ENCODE assay signal across 9 cellular contexts in genomic region chr7:121366852-121367431, GRCh38. TPM values are rescaled to one million over a fixed set of nuclear protein-coding genes. Genes with fewer than 3 reads are reported as not detected.
DNase-seq lines count a peak whose midpoint lies in the region; ATAC-seq and TF ChIP-seq lines count a peak whose summit lies in the region.
"Had no signal": no experiment of that assay in that cellular context is flagged by ENCODE, and none has a peak within 500 bp of the region (broad histone marks: within the 10 kb centered on the region; RNA-seq: fewer than 3 reads in every experiment).

No MANE protein-coding gene starts in this region.

- no peak overlapping the region for H3K23ac ChIP-seq in mesenchymal stem cell (ENCODE audit: low read length in 2 of 2)

- H3K4ac ChIP-seq in mesenchymal stem cell (ENCODE audit: low read depth in 1 of 2, low read length in 2 of 2): no peak overlapping the region

- no peak overlapping the region for H4K91ac ChIP-seq in mesenchymal stem cell (ENCODE audit: low read length)

- H3K4me3 ChIP-seq in GM12875 (ENCODE audit: low read depth, low read length) (no peak overlapping the region), mesenchymal stem cell (ENCODE audit: insufficient read depth in 1 of 2, low read depth in 1 of 2, low read length in 2 of 2) (no peak overlapping the region)

- ATAC-seq in central memory CD8-positive, alpha-beta T cell (replicated peaks; ENCODE audit: extremely low read depth, poor library complexity, severe bottlenecking): peak; percentile 24
- ATAC-seq in activated naive CD8-positive, alpha-beta T cell treated with anti-CD3 and anti-CD28 coated beads, Interleukin-2, amount 50 U/mL, for 24 hours: no peak
- no peak for ATAC-seq in HG03280 (IDR thresholded peaks at IDR 0.05; ENCODE audit: unreplicated experiment)
- no peak for ATAC-seq in GM18517 (IDR thresholded peaks at IDR 0.05; ENCODE audit: unreplicated experiment)

- intact Hi-C loops in CD14-positive monocyte (cut with micrococcal nuclease): loop anchor here (5.0 to 10.0 kb wide), 2 partner anchors 180 to 628 kb away; no protein-coding TSS in a partner anchor

- peaks cover 28 to 29% of the 10 kb centered on the region in 2 donors for H3K36me3 Mint-ChIP-seq in CD14-positive monocyte
- peaks cover 12% of the 10 kb centered on the region for H3K36me3 Mint-ChIP-seq in central memory CD8-positive, alpha-beta T cell (ENCODE audit: insufficient read depth)
- H3K36me3 Mint-ChIP-seq in activated naive CD8-positive, alpha-beta T cell treated with anti-CD3 and anti-CD28 coated beads, Interleukin-2, amount 50 U/mL, for 24 hours (ENCODE audit: low read depth): peaks cover 37% of the 10 kb centered on the region

- H3K27me3 ChIP-seq in mesenchymal stem cell (ENCODE audit: control insufficient read depth in 1 of 2, insufficient read depth in 1 of 2, low read length in 2 of 2): no peaks in the 10 kb centered on the region
- H3K27me3 ChIP-seq: neutrophil had no signal

- no peak overlapping the region for H2BK5ac ChIP-seq in mesenchymal stem cell (ENCODE audit: low read depth, low read length, poor library complexity, severe bottlenecking)

- H3K4me1 Mint-ChIP-seq in CD14-positive monocyte: no peaks in the 10 kb centered on the region
- peaks cover 7% of the 10 kb centered on the region for H3K4me1 Mint-ChIP-seq in central memory CD8-positive, alpha-beta T cell
- peaks cover 25% of the 10 kb centered on the region for H3K4me1 Mint-ChIP-seq in activated naive CD8-positive, alpha-beta T cell treated with anti-CD3 and anti-CD28 coated beads, Interleukin-2, amount 50 U/mL, for 24 hours

- no peak overlapping the region for H2BK12ac ChIP-seq in mesenchymal stem cell (ENCODE audit: low read length in 2 of 2)

- H3K36me3 ChIP-seq in mesenchymal stem cell (ENCODE audit: control insufficient read depth in 1 of 2, insufficient read depth in 2 of 2, low read depth in 1 of 2, low read length in 2 of 2): peaks cover 3 to 92% of the 10 kb centered on the region in 2 experiments
- H3K36me3 ChIP-seq: neutrophil had no signal

- no peak overlapping the region for H3K4me3 Mint-ChIP-seq in CD14-positive monocyte
- no peak overlapping the region for H3K4me3 Mint-ChIP-seq in central memory CD8-positive, alpha-beta T cell
- no peak overlapping the region for H3K4me3 Mint-ChIP-seq in activated naive CD8-positive, alpha-beta T cell treated with anti-CD3 and anti-CD28 coated beads, Interleukin-2, amount 50 U/mL, for 24 hours

- H3K4me2 ChIP-seq in mesenchymal stem cell (ENCODE audit: low read length, poor library complexity, severe bottlenecking): no peak overlapping the region

- H2BK15ac ChIP-seq in mesenchymal stem cell (ENCODE audit: low read depth, poor library complexity, severe bottlenecking): no peak overlapping the region

- H3K27me3 Mint-ChIP-seq in CD14-positive monocyte (ENCODE audit: low read depth in 3 of 3): no peaks in the 10 kb centered on the region
- H3K27me3 Mint-ChIP-seq in central memory CD8-positive, alpha-beta T cell: no peaks in the 10 kb centered on the region
- H3K27me3 Mint-ChIP-seq in activated naive CD8-positive, alpha-beta T cell treated with anti-CD3 and anti-CD28 coated beads, Interleukin-2, amount 50 U/mL, for 24 hours: no peaks in the 10 kb centered on the region

- no peak overlapping the region for H2AK5ac ChIP-seq in mesenchymal stem cell (ENCODE audit: low read length, severe bottlenecking)

- no CpG with 5 or more reads among the region's 2 CpGs for WGBS in mesenchymal stem cell

- no peak for DNase-seq in CD14-positive monocyte (ENCODE audit: low spot score)
- DNase-seq in NCI-H460 (ENCODE audit: extremely low read depth, low read depth): peak; percentile 30
- DNase-seq in central memory CD8-positive, alpha-beta T cell (ENCODE audit: low spot score in 2 of 2): peak in 1 of 2 donors; percentile 15
- DNase-seq in mesenchymal stem cell: peak; percentile 48
- DNase-seq in activated naive CD8-positive, alpha-beta T cell treated with anti-CD3 and anti-CD28 coated beads, Interleukin-2, amount 50 U/mL, for 24 hours: no peak

- peak overlapping the region; percentile 58 for H3K9ac ChIP-seq in mesenchymal stem cell (ENCODE audit: low read length)

- no peak overlapping the region for H3K27ac Mint-ChIP-seq in CD14-positive monocyte
- peak overlapping the region; percentile 68 for H3K27ac Mint-ChIP-seq in central memory CD8-positive, alpha-beta T cell (ENCODE audit: low read depth)
- no peak overlapping the region for H3K27ac Mint-ChIP-seq in activated naive CD8-positive, alpha-beta T cell treated with anti-CD3 and anti-CD28 coated beads, Interleukin-2, amount 50 U/mL, for 24 hours

- H3K4me1 ChIP-seq in mesenchymal stem cell (ENCODE audit: control insufficient read depth, insufficient read depth, low read depth, low read length): peaks cover 1% of the 10 kb centered on the region

- H3K79me1 ChIP-seq in mesenchymal stem cell (replicated peaks; ENCODE audit: low read length, poor library complexity, severe bottlenecking): peaks cover 6% of the 10 kb centered on the region

- no peak overlapping the region for H3K18ac ChIP-seq in mesenchymal stem cell (ENCODE audit: low read depth in 1 of 2, low read length in 2 of 2)

- H3K9me3 ChIP-seq in mesenchymal stem cell (ENCODE audit: control insufficient read depth, low read length): no peaks in the 10 kb centered on the region
- H3K9me3 ChIP-seq: neutrophil had no signal

- no peak overlapping the region for H3K27ac ChIP-seq in mesenchymal stem cell (ENCODE audit: low read length, poor library complexity, severe bottlenecking)
- H3K27ac ChIP-seq: neutrophil had no signal

- no peak overlapping the region for H2BK120ac ChIP-seq in mesenchymal stem cell (ENCODE audit: low read depth, low read length)

- peak; percentile 79 for TF ChIP-seq CTCF in CD14-positive monocyte (IDR thresholded peaks at IDR 0.05)
- TF ChIP-seq CTCF in GM12875 (IDR thresholded peaks at IDR 0.05; ENCODE audit: borderline replicate concordance, insufficient read depth, low read depth, low read length): peak; percentile 31; the same call in 1 of the 2 replicates

- H4K8ac ChIP-seq in mesenchymal stem cell (ENCODE audit: low read length): no peak overlapping the region

- H2AFZ ChIP-seq in mesenchymal stem cell (ENCODE audit: low read depth, low read length): no peak overlapping the region

- H3K14ac ChIP-seq in mesenchymal stem cell (ENCODE audit: low read length in 2 of 2): no peak overlapping the region

- no peaks in the 10 kb centered on the region for H3K9me3 Mint-ChIP-seq in CD14-positive monocyte
- no peaks in the 10 kb centered on the region for H3K9me3 Mint-ChIP-seq in central memory CD8-positive, alpha-beta T cell
- no peaks in the 10 kb centered on the region for H3K9me3 Mint-ChIP-seq in activated naive CD8-positive, alpha-beta T cell treated with anti-CD3 and anti-CD28 coated beads, Interleukin-2, amount 50 U/mL, for 24 hours

RNA-seq across cellular contexts. Expression of gene FAM3C, which starts 29.2 kb away (rescaled TPM):
- polyA plus RNA-seq in CD14-positive monocyte: 10 to 100 TPM in 1 of 2 donors, 1 to 10 TPM in 1; 7.3 to 13.0 TPM
- 52.4 and 65.3 TPM in 2 replicates for total RNA-seq in NCI-H460 (2014; rRNA removed; shearing (Covaris generic))
- polyA plus RNA-seq in NCI-H460 (2014; cell fraction: nucleus; rRNA removed): 39.2 and 41.6 TPM in 2 replicates
- polyA plus RNA-seq in mesenchymal stem cell (2013, experiment 1 of 2): 63.2 TPM
- polyA plus RNA-seq in mesenchymal stem cell (2013, experiment 2 of 2): 59.6 TPM

RNA-seq across cellular contexts. Expression of gene WNT16, which starts 38.1 kb away (rescaled TPM):
- not detected for polyA plus RNA-seq in CD14-positive monocyte
- total RNA-seq in NCI-H460 (2014; rRNA removed; shearing (Covaris generic)): not detected in 2 replicates
- polyA plus RNA-seq in NCI-H460 (2014; cell fraction: nucleus; rRNA removed): not detected in 2 replicates
- 0.73 TPM for polyA plus RNA-seq in mesenchymal stem cell (2013, experiment 1 of 2)
- 0.85 TPM for polyA plus RNA-seq in mesenchymal stem cell (2013, experiment 2 of 2)

Comparison
In these comparisons a context has a peak if more than half of its experiments do, and no peak if none do; other contexts are left out.
1. DNase-seq: peak in NCI-H460 (single experiment) and mesenchymal stem cell (single experiment); none in CD14-positive monocyte (single experiment) and activated naive CD8-positive, alpha-beta T cell treated with anti-CD3 and anti-CD28 coated beads, Interleukin-2, amount 50 U/mL, for 24 hours (single experiment).